In the genomic region with DNA sequence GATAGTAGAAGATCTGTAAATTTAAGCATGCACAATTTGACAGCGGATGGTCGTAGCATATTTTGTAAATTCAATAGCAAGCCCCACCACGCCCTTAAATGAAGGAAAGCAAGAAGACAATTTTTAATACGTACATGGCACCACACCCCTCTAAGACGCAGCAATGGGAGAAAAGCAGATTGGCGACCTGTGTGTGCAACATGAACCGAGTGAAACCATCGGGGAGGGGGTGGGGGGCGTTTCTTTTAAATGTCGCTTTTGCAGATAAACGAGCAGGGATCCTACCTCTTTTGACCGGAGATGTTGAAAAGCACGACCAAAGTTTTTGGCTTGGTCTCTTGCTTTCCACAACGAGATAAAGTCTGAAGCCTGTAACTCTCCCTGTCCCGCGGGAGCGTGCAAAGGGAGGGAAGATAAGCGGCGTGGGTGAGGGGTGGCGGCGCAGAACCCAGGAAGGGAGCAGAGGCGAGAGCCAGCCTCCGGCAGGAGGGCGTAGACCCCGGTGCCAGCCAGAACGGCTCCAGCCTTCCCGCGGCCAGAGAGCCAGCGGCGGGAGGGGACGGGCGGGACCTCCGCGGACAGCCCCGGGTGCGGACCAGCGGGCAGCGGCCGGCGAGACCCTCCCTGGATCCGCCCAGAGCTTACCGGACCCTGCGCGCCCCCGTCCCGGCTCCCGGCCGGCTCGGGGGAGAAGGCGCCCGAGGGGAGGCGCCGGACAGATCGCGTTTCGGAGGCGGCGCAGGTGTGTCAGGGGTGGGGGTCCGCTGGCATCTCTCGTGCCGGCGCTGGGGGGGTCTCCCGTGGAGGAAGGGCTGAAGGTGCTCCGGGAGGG, we compare ENCODE assay signal across 8 cellular contexts. TPM values are rescaled to one million over a fixed set of nuclear protein-coding genes. Genes with fewer than 3 reads are reported as not detected.
DNase-seq lines count a peak whose midpoint lies in the region; TF ChIP-seq lines count a peak whose summit lies in the region.

Gene CHL1, plus strand, starts transcription at position 442 of the 832 bp plus-strand sequence. CDS start 123,014 bp downstream, outside the sequence.

- no peak for TF ChIP-seq CTCF in GM12864 (IDR thresholded peaks at IDR 0.05; ENCODE audit: low read depth, low read length, missing control alignments)

- WGBS in esophagus, 2 donors, result 2 to 3% methylated on average over 52 to 64 of the region's 64 CpGs

- H3K9me3 ChIP-seq in esophagus (ENCODE audit: control insufficient read depth in 2 of 2, insufficient read depth in 1 of 2, low read depth in 1 of 2, low read length in 1 of 2), result no peaks in the 10 kb centered on the region

- H3K36me3 ChIP-seq in esophagus (ENCODE audit: control insufficient read depth in 2 of 2, insufficient read depth in 2 of 2, low read length in 1 of 2), result no peaks in the 10 kb centered on the region

- no peaks in the 10 kb centered on the region for H3K27me3 ChIP-seq in esophagus (ENCODE audit: control insufficient read depth in 1 of 2, insufficient read depth in 2 of 2, low read length in 2 of 2)

- peaks cover 0 to 9% of the 10 kb centered on the region in 2 donors for H3K4me1 ChIP-seq in esophagus (ENCODE audit: control insufficient read depth in 2 of 2, insufficient read depth in 2 of 2, low read length in 1 of 2)

- H3K4me3 ChIP-seq in GM12864 (ENCODE audit: low read depth, low read length) (peak within 1 kb of the TSS; percentile 39), esophagus (ENCODE audit: low read depth in 1 of 2, low read length in 2 of 2) (peak within 1 kb of the TSS; percentile 58 to 64)

- H3K27ac ChIP-seq in esophagus (ENCODE audit: low read depth in 2 of 2, low read length in 1 of 2), result no peak within 1 kb of the TSS

- DNase-seq in GM12864 (ENCODE audit: low read depth), result no peak
- peak; percentile 10 for DNase-seq in NCI-H1436 (lab: John Stamatoyannopoulos, UW)
- DNase-seq in occipital lobe (lab: John Stamatoyannopoulos, UW), result peak; percentile 23
- DNase-seq in RPMI8226, result no peak
- no peak for DNase-seq in NCI-H1105 (lab: John Stamatoyannopoulos, UW)
- DNase-seq in SW480 (ENCODE audit: low spot score), result no peak
- DNase-seq in MV-4-11 (lab: John Stamatoyannopoulos, UW), result no peak

RNA-seq across cellular contexts. Expression of gene CHL1, which starts in this region (rescaled TPM):
- polyA plus RNA-seq in esophagus, result 1 to 10 TPM; 2.3 to 3.4 TPM
- total RNA-seq in occipital lobe, result 954 TPM

Comparison
In these comparisons a context has a peak if more than half of its experiments do, and no peak if none do; other contexts are left out.
1. DNase-seq: peak in NCI-H1436 (single experiment) and occipital lobe (single experiment); none in GM12864 (single experiment), RPMI8226 (single experiment), NCI-H1105 (single experiment), SW480 (single experiment) and MV-4-11 (single experiment).